In the genomic region with DNA sequence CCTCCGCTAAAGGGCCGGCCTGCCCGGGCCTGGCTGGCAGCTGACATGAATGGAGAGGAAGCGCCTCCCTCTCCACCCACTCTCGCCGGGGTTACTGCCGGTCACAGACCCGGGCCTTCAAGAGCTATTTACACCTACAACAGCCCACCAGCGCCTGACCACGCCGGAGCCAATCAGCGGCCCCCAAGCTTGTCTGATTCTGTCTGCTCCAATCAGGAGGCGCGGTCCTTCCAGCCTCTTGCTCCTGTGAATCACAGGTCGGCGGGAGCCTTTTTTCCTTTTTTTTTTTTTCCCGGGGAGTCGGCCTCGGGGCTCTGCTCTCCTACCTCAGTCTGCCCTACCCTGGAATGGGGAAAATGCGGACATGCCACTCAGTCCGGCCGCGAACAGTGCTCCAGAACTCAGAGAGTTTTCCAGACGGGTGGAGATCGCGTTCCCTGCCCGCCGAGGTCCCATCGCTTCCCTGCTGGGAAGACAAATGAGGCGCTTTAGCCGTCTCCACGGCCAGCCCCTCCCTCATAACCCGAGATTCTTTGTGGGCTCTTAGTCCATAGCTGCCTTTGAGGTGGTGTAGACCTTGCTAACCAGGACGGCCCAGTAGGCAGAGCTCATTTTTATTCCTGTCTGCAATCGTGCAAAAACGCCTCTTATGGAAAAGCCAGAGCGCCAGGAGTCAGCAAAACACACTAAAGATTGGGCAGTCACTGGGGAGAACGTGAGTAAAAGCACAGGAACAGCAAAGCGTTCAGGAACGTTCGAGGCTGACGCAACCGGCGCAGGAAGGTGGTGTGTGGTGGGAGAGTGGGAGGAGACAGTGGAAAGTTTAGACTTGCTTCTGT, we compare ENCODE assay signal across 1 cellular context.
TF ChIP-seq lines count a peak whose summit lies in the region.

No MANE protein-coding gene starts in this region.

TF ChIP-seq in HEK293, 187 proteins besides CTCF, POLR2A, EP300 and RAD21 (continued from another document and continues in another):
- TF ChIP-seq, protein P1, sequence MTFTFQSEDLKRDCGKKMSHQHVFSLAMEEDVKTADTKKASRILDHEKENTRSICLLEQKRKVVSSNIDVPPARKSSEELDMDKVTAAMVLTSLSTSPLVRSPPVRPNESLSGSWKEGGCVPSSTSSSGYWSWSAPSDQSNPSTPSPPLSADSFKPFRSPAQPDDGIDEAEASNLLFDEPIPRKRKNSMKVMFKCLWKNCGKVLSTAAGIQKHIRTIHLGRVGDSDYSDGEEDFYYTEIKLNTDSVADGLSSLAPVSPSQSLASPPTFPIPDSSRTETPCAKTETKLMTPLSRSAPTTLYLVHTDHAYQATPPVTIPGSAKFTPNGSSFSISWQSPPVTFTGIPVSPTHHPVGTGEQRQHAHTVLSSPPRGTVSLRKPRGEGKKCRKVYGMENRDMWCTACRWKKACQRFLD (tag by site-specific recombination; IDR thresholded peaks at IDR 0.05): no peak
- TF ChIP-seq, protein P2, sequence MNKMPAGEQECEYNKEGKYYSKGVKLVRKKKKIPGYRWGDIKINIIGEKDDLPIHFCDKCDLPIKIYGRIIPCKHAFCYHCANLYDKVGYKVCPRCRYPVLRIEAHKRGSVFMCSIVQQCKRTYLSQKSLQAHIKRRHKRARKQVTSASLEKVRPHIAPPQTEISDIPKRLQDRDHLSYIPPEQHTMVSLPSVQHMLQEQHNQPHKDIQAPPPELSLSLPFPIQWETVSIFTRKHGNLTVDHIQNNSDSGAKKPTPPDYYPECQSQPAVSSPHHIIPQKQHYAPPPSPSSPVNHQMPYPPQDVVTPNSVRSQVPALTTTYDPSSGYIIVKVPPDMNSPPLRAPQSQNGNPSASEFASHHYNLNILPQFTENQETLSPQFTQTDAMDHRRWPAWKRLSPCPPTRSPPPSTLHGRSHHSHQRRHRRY (tag by site-specific recombination; IDR thresholded peaks at IDR 0.05): no peak
- TF ChIP-seq ZNF624 (tag by site-specific recombination; IDR thresholded peaks at IDR 0.05): no peak
- TF ChIP-seq ZNF175 (tag by site-specific recombination; IDR thresholded peaks at IDR 0.05): no peak
- no peak for TF ChIP-seq ZNF239 (tag by site-specific recombination; IDR thresholded peaks at IDR 0.05)
- TF ChIP-seq ZNF48 (tag by site-specific recombination; IDR thresholded peaks at IDR 0.05): no peak
- TF ChIP-seq REPIN1 (tag by site-specific recombination; IDR thresholded peaks at IDR 0.05; ENCODE audit: low read depth): no peak
- TF ChIP-seq ZNF549 (tag by site-specific recombination; IDR thresholded peaks at IDR 0.05): no peak
- TF ChIP-seq, protein P3, sequence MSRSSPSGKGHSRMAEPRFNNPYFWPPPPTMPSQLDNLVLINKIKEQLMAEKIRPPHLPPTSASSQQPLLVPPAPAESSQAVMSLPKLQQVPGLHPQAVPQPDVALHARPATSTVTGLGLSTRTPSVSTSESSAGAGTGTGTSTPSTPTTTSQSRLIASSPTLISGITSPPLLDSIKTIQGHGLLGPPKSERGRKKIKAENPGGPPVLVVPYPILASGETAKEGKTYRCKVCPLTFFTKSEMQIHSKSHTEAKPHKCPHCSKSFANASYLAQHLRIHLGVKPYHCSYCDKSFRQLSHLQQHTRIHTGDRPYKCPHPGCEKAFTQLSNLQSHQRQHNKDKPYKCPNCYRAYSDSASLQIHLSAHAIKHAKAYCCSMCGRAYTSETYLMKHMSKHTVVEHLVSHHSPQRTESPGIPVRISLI (tag by site-specific recombination; IDR thresholded peaks at IDR 0.05): peak; percentile 97
- TF ChIP-seq, protein P4, sequence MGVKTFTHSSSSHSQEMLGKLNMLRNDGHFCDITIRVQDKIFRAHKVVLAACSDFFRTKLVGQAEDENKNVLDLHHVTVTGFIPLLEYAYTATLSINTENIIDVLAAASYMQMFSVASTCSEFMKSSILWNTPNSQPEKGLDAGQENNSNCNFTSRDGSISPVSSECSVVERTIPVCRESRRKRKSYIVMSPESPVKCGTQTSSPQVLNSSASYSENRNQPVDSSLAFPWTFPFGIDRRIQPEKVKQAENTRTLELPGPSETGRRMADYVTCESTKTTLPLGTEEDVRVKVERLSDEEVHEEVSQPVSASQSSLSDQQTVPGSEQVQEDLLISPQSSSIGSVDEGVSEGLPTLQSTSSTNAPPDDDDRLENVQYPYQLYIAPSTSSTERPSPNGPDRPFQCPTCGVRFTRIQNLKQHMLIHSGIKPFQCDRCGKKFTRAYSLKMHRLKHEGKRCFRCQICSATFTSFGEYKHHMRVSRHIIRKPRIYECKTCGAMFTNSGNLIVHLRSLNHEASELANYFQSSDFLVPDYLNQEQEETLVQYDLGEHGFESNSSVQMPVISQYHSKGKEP (tag by site-specific recombination; IDR thresholded peaks at IDR 0.05): 0 out of 2 replicates have a peak, but pooled peaks have one; percentile 19
- no peak for TF ChIP-seq ZNF514 (tag by site-specific recombination; IDR thresholded peaks at IDR 0.05)
- TF ChIP-seq, protein P5, sequence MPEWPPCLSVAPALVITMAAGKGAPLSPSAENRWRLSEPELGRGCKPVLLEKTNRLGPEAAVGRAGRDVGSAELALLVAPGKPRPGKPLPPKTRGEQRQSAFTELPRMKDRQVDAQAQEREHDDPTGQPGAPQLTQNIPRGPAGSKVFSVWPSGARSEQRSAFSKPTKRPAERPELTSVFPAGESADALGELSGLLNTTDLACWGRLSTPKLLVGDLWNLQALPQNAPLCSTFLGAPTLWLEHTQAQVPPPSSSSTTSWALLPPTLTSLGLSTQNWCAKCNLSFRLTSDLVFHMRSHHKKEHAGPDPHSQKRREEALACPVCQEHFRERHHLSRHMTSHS (tag by site-specific recombination; IDR thresholded peaks at IDR 0.05): no peak
- no peak for TF ChIP-seq ZNF114 (tag by site-specific recombination; IDR thresholded peaks at IDR 0.05)
- TF ChIP-seq, protein P6, sequence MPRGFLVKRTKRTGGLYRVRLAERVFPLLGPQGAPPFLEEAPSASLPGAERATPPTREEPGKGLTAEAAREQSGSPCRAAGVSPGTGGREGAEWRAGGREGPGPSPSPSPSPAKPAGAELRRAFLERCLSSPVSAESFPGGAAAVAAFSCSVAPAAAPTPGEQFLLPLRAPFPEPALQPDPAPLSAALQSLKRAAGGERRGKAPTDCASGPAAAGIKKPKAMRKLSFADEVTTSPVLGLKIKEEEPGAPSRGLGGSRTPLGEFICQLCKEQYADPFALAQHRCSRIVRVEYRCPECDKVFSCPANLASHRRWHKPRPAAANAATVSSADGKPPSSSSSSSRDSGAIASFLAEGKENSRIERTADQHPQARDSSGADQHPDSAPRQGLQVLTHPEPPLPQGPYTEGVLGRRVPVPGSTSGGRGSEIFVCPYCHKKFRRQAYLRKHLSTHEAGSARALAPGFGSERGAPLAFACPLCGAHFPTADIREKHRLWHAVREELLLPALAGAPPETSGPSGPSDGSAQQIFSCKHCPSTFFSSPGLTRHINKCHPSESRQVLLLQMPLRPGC (tag by site-specific recombination; IDR thresholded peaks at IDR 0.05): no peak
- peak; percentile 40; the same call in 1 of the 2 replicates for TF ChIP-seq TCF7L2 (IDR thresholded peaks at IDR 0.05; ENCODE audit: borderline replicate concordance, low read depth, low read length)
- TF ChIP-seq ZNF391 (tag by site-specific recombination; IDR thresholded peaks at IDR 0.05; ENCODE audit: borderline replicate concordance, low read depth): 0 out of 2 replicates have a peak, but pooled peaks have one; percentile 11
- TF ChIP-seq, protein P7, sequence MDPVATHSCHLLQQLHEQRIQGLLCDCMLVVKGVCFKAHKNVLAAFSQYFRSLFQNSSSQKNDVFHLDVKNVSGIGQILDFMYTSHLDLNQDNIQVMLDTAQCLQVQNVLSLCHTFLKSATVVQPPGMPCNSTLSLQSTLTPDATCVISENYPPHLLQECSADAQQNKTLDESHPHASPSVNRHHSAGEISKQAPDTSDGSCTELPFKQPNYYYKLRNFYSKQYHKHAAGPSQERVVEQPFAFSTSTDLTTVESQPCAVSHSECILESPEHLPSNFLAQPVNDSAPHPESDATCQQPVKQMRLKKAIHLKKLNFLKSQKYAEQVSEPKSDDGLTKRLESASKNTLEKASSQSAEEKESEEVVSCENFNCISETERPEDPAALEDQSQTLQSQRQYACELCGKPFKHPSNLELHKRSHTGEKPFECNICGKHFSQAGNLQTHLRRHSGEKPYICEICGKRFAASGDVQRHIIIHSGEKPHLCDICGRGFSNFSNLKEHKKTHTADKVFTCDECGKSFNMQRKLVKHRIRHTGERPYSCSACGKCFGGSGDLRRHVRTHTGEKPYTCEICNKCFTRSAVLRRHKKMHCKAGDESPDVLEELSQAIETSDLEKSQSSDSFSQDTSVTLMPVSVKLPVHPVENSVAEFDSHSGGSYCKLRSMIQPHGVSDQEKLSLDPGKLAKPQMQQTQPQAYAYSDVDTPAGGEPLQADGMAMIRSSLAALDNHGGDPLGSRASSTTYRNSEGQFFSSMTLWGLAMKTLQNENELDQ (tag by site-specific recombination; IDR thresholded peaks at IDR 0.05; ENCODE audit: low read depth): no peak
- TF ChIP-seq ZBTB48 (tag by site-specific recombination; IDR thresholded peaks at IDR 0.05): 0 out of 2 replicates have a peak, but pooled peaks have one; percentile 34
- TF ChIP-seq, protein P8, sequence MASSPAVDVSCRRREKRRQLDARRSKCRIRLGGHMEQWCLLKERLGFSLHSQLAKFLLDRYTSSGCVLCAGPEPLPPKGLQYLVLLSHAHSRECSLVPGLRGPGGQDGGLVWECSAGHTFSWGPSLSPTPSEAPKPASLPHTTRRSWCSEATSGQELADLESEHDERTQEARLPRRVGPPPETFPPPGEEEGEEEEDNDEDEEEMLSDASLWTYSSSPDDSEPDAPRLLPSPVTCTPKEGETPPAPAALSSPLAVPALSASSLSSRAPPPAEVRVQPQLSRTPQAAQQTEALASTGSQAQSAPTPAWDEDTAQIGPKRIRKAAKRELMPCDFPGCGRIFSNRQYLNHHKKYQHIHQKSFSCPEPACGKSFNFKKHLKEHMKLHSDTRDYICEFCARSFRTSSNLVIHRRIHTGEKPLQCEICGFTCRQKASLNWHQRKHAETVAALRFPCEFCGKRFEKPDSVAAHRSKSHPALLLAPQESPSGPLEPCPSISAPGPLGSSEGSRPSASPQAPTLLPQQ (tag by site-specific recombination; IDR thresholded peaks at IDR 0.05): peak; percentile 83
- TF ChIP-seq ZNF561 (tag by site-specific recombination; IDR thresholded peaks at IDR 0.05; ENCODE audit: borderline replicate concordance): peak; percentile 51
- TF ChIP-seq ZNF366 (tag by site-specific recombination; conservative IDR thresholded peaks at IDR 0.05): peak; percentile 81
- TF ChIP-seq SCRT1 (tag by site-specific recombination; IDR thresholded peaks at IDR 0.05; ENCODE audit: borderline replicate concordance): no peak
- no peak for TF ChIP-seq ZNF221 (tag by site-specific recombination; IDR thresholded peaks at IDR 0.05; ENCODE audit: borderline replicate concordance)
- no peak for TF ChIP-seq ZBTB7A (tag by site-specific recombination; IDR thresholded peaks at IDR 0.05; ENCODE audit: low read depth)
- TF ChIP-seq, protein P9, sequence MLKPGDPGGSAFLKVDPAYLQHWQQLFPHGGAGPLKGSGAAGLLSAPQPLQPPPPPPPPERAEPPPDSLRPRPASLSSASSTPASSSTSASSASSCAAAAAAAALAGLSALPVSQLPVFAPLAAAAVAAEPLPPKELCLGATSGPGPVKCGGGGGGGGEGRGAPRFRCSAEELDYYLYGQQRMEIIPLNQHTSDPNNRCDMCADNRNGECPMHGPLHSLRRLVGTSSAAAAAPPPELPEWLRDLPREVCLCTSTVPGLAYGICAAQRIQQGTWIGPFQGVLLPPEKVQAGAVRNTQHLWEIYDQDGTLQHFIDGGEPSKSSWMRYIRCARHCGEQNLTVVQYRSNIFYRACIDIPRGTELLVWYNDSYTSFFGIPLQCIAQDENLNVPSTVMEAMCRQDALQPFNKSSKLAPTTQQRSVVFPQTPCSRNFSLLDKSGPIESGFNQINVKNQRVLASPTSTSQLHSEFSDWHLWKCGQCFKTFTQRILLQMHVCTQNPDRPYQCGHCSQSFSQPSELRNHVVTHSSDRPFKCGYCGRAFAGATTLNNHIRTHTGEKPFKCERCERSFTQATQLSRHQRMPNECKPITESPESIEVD (tag by site-specific recombination; IDR thresholded peaks at IDR 0.05): no peak
- TF ChIP-seq ZSCAN23 (tag by site-specific recombination; IDR thresholded peaks at IDR 0.05): no peak; the same call in 1 of the 2 replicates
- TF ChIP-seq, protein P10, sequence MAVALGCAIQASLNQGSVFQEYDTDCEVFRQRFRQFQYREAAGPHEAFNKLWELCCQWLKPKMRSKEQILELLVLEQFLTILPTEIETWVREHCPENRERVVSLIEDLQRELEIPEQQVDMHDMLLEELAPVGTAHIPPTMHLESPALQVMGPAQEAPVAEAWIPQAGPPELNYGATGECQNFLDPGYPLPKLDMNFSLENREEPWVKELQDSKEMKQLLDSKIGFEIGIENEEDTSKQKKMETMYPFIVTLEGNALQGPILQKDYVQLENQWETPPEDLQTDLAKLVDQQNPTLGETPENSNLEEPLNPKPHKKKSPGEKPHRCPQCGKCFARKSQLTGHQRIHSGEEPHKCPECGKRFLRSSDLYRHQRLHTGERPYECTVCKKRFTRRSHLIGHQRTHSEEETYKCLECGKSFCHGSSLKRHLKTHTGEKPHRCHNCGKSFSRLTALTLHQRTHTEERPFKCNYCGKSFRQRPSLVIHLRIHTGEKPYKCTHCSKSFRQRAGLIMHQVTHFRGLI (tag by site-specific recombination; IDR thresholded peaks at IDR 0.05): 0 out of 2 replicates have a peak, but pooled peaks have one; percentile 20
